ENCODE assay signal across 8 cellular contexts in the genomic region with DNA sequence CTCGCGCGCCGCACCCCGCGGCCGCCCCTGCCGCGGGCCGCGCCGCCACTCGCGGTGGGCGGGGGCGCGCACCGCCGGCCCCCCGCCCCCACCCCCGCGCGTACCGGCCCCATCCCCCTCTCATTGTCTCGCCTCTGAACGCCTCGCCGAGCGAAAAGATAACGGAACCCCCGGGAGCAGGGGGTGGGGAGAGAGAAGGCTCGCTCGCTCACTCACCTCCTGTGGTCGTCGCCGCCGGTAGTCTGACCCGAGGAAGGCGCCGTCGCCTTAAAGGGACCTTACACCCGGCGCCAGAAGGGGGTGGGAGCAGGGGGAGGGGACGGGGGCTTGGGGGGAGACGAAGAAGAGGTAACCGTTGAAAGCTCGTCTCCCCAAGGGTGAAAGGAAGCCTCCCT. TPM values are rescaled to one million over a fixed set of nuclear protein-coding genes. Genes with fewer than 3 reads are reported as not detected.
DNase-seq lines count a peak whose midpoint lies in the region; ATAC-seq and TF ChIP-seq lines count a peak whose summit lies in the region.

No MANE protein-coding gene starts in this region.

- POLR2A ChIA-PET in PC-9 (lab: Charles Lee; ENCODE audit: unreplicated experiment) = interaction anchor here (0.7 kb wide), 1 partner anchor 81 kb away, joined by 5 read pairs; no protein-coding TSS in a partner anchor

- ATAC-seq in GM18511 (IDR thresholded peaks at IDR 0.05; ENCODE audit: unreplicated experiment) = peak; percentile 34
- ATAC-seq in HG03521 (IDR thresholded peaks at IDR 0.05; ENCODE audit: unreplicated experiment) = peak; percentile 37

- peak overlapping the region; percentile 46; the same call in 1 of the 2 replicates for H3K4me3 ChIP-seq in PC-9
- peak overlapping the region; percentile 78 for H3K4me3 ChIP-seq in fibroblast of the aortic adventitia (ENCODE audit: low read depth, low read length)
- peak overlapping the region; percentile 100 for H3K4me3 ChIP-seq in neuron (ENCODE audit: low read length)
- H3K4me3 ChIP-seq in transverse colon = peak overlapping the region; percentile 80 to 93 (median 83)

- no TSS peak for BruUV-seq in PC-9 (replicated peaks; lab: Mats Ljungman, UMichigan)

- no peaks in the 10 kb centered on the region for H3K9me2 ChIP-seq in PC-9 (ENCODE audit: insufficient read depth)

- TF ChIP-seq CTCF in PC-9 (conservative IDR thresholded peaks at IDR 0.05) (no peak), fibroblast of the aortic adventitia (IDR thresholded peaks at IDR 0.05; ENCODE audit: insufficient read depth, low read length) (no peak), transverse colon (IDR thresholded peaks at IDR 0.05) (no peak)

- H3K9me3 ChIP-seq in PC-9 (ENCODE audit: insufficient read depth, low read depth) = no peaks in the 10 kb centered on the region
- H3K9me3 ChIP-seq in neuron (ENCODE audit: low read length) = no peaks in the 10 kb centered on the region
- H3K9me3 ChIP-seq in transverse colon = no peaks in the 10 kb centered on the region

- no peak overlapping the region for H2AFZ ChIP-seq in PC-9
- H2AFZ ChIP-seq in neuron (ENCODE audit: low read depth, low read length) = no peak overlapping the region

- H3K4me2 ChIP-seq in PC-9 = no peak overlapping the region

- no peak for TF ChIP-seq POLR2A in transverse colon (IDR thresholded peaks at IDR 0.05)

- H3K27me3 ChIP-seq in PC-9 (ENCODE audit: insufficient read depth, low read depth) = no peaks in the 10 kb centered on the region
- H3K27me3 ChIP-seq in neuron (ENCODE audit: insufficient read depth, low read length) = no peaks in the 10 kb centered on the region
- H3K27me3 ChIP-seq in transverse colon = no peaks in the 10 kb centered on the region

- 0 out of 2 replicates have a peak overlapping the region, but pooled peaks have one; percentile 42 for H3K27ac ChIP-seq in PC-9
- peak overlapping the region; percentile 95 to 100 (median 98) for H3K27ac ChIP-seq in transverse colon

- peaks cover 43% of the 10 kb centered on the region for H3K79me2 ChIP-seq in PC-9 (ENCODE audit: low read depth)

- CTCF ChIA-PET in PC-9 (lab: Charles Lee) = no interaction called here

- in situ Hi-C loops in transverse colon (cut with MboI; ENCODE audit: low pct_ligation_motif_present in 1 of 4, low pct_unique_long_range_greater_than_20kb in 1 of 4, low sequenced_read_pairs in 3 of 4) = no loop called here

- DNase-seq in A172 (ENCODE audit: low spot score) = peak; percentile 74
- DNase-seq in PC-9 = peak; percentile 62 to 69
- peak; percentile 50 for DNase-seq in activated T-helper 9 cell treated with anti-CD3 and anti-CD28 coated beads, Interleukin-2, amount 50 U/mL, for 16 hours (ENCODE audit: low read depth)
- peak; percentile 65 for DNase-seq in fibroblast of the aortic adventitia (ENCODE audit: low read depth)
- DNase-seq in transverse colon = peak; percentile 71

- H3F3A ChIP-seq in PC-9 (ENCODE audit: insufficient read depth, low read depth) = peaks cover 34% of the 10 kb centered on the region

- peaks cover 17% of the 10 kb centered on the region for H3K4me1 ChIP-seq in PC-9 (replicated peaks; ENCODE audit: insufficient read depth)
- peaks cover 15% of the 10 kb centered on the region for H3K4me1 ChIP-seq in neuron (ENCODE audit: insufficient read depth, low read length)
- peaks cover 16 to 41% (median 21%) of the 10 kb centered on the region in 4 donors for H3K4me1 ChIP-seq in transverse colon

- H4K20me1 ChIP-seq in PC-9 (ENCODE audit: insufficient read depth) = peaks cover 2% of the 10 kb centered on the region; the same call in 1 of the 2 replicates

- intact Hi-C loops in PC-9 (cut with micrococcal nuclease; ENCODE audit: unreplicated experiment) = loop anchor here (1.0 kb wide), 4 partner anchors 14 to 81 kb away; partner anchors contain the start of gene TUFT1
- intact Hi-C loops in transverse colon (cut with DNase I; ENCODE audit: low total_unique reads) = no loop called here

- peaks cover under 1% of the 10 kb centered on the region; the same call in 1 of the 2 replicates for H3K36me3 ChIP-seq in PC-9 (ENCODE audit: low read depth)
- H3K36me3 ChIP-seq in neuron (ENCODE audit: insufficient read depth, low read length) = peaks cover 6% of the 10 kb centered on the region
- no peaks in the 10 kb centered on the region for H3K36me3 ChIP-seq in transverse colon

- 0% methylated on average over 11 of the region's 47 CpGs; no CpG with 5 or more reads in 1 of the 2 donors for WGBS in transverse colon (ENCODE audit: low coverage in 1 of 2), 2 donors

- TF ChIP-seq EP300 in transverse colon (IDR thresholded peaks at IDR 0.05; ENCODE audit: low read depth) = no peak

RNA-seq across cellular contexts. Expression of gene POGZ, which starts 0.4 kb away (rescaled TPM):
- total RNA-seq in A172 (2014; rRNA removed; shearing (Covaris generic)) = 29.1 and 30.3 TPM in 2 replicates
- total RNA-seq in PC-9 (2021) (63.3 and 71.0 TPM in 2 replicates), fibroblast of the aortic adventitia (ENCODE audit: low replicate concordance) (22.6 and 41.0 TPM in 2 replicates), transverse colon (10 to 100 TPM; 44.1 to 90.9 (median 72.7) TPM)

RNA-seq across cellular contexts. Expression of gene CGN, which starts 52.3 kb away (rescaled TPM):
- total RNA-seq in A172 (2014; rRNA removed; shearing (Covaris generic)) = 0.93 and 3.2 TPM in 2 replicates
- 30.3 and 31.1 TPM in 2 replicates for total RNA-seq in PC-9 (2021)
- total RNA-seq in fibroblast of the aortic adventitia (ENCODE audit: low replicate concordance) = 0.09 and 1.1 TPM in 2 replicates
- total RNA-seq in transverse colon = 100 to 1,000 TPM; 123 to 351 (median 172) TPM

RNA-seq across cellular contexts. Expression of gene PSMB4, which starts 59.6 kb away (rescaled TPM):
- 1,122 and 1,186 TPM in 2 replicates for total RNA-seq in A172 (2014; rRNA removed; shearing (Covaris generic))
- total RNA-seq in PC-9 (2021) (334 and 345 TPM in 2 replicates), fibroblast of the aortic adventitia (ENCODE audit: low replicate concordance) (281 and 892 TPM in 2 replicates), transverse colon (100 to 1,000 TPM in 3 of 4 donors, 10 to 100 TPM in 1; 84.4 to 188 (median 140) TPM)

Comparison
In these comparisons a context has a peak if more than half of its experiments do, and no peak if none do; other contexts are left out.
1. Peak in every context shown above with its lines: DNase-seq, ATAC-seq, H3K4me3 ChIP-seq and H3K27ac ChIP-seq.
2. H3K4me3 ChIP-seq: peak in every context shown above with its lines; median percentile 100 in neuron; 83 in transverse colon; 78 in fibroblast of the aortic adventitia; 46 in PC-9.